34 cellular contexts compared by ENCODE assay signal in the genomic region with DNA sequence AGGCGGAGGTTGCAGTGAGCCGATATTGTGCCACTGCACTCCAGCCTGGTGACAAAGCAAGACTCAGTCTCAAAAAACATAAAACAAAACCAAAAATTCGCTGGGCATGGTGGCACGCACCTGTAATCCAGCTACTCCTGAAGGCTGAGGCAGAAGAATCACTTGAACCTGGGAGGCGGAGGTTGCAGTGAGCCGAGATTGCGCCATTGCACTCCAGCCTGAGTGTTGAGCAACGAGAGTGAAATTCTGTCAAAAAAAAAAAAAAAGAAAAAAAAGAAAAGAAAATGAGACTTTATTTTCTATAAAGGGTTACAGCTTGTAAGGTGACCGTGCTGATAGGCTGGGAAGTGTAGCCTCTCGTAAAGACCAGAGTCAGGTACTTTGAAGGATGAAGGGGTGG.
"Had no signal": no experiment of that assay in that cellular context is flagged by ENCODE, and none has a peak within 500 bp of the region (broad histone marks: within the 10 kb centered on the region; RNA-seq: fewer than 3 reads in every experiment).

No MANE protein-coding gene starts in this region.

- H3K27ac ChIP-seq: adrenal gland, body of pancreas, brain microvascular endothelial cell, breast epithelium, VCaP had no signal

- FAIRE-seq: astrocyte, TTC549 had no signal

- H3K4me3 ChIP-seq: adrenal gland, body of pancreas, breast epithelium had no signal

- H3K36me3 ChIP-seq: adrenal gland, brain microvascular endothelial cell, breast epithelium had no signal

- H3K27me3 ChIP-seq: adrenal gland, body of pancreas, brain microvascular endothelial cell, breast epithelium had no signal

- ATAC-seq: activated CD8-positive, alpha-beta T cell treated with anti-CD3 and anti-CD28 coated beads for 36 hours; activated naive CD4-positive, alpha-beta T cell treated with anti-CD3 and anti-CD28 coated beads, Interleukin-2, amount 50 U/mL, for 72 hours; activated T-cell treated with anti-CD3 and anti-CD28 coated beads, Interleukin-2, amount 50 U/mL, for 4 hours; activated T-cell treated with anti-CD3 and anti-CD28 coated beads, Interleukin-2, amount 50 U/mL, for 72 hours; activated T-helper 17 cell treated with anti-CD3 and anti-CD28 coated beads, Interleukin-2, amount 50 U/mL, for 72 hours; body of pancreas had no signal

- H3K4me1 ChIP-seq: adrenal gland, body of pancreas, breast epithelium had no signal

- DNase-seq: activated B cell treated with CpG ODN at 0.5 μM for 24 hours; activated CD4-positive, alpha-beta memory T cell treated with anti-CD3 and anti-CD28 coated beads for 36 hours; activated CD4-positive, alpha-beta T cell treated with anti-CD3 and anti-CD28 coated beads for 4 hours; activated CD4-positive, alpha-beta T cell treated with anti-CD3 and anti-CD28 coated beads, Interleukin-2, amount 10 ng/mL, durations not matched to agents 24 days and 14 days; activated CD4-positive, alpha-beta T cell treated with anti-CD3 and anti-CD28 coated beads, Interleukin-2, amount 50 U/mL, for 1 hour; activated CD4-positive, alpha-beta T cell treated with anti-CD3 and anti-CD28 coated beads, Interleukin-2, amount 50 U/mL, for 4 hours; activated CD4-positive, CD25-positive, alpha-beta regulatory T cell treated with anti-CD3 and anti-CD28 coated beads, Interleukin-2, amount 50 U/mL, for 72 hours; activated CD8-positive, alpha-beta memory T cell treated with anti-CD3 and anti-CD28 coated beads, Interleukin-2, amount 50 U/mL, for 4 hours; activated CD8-positive, alpha-beta T cell treated with anti-CD3 and anti-CD28 coated beads for 36 hours; activated effector memory CD4-positive, alpha-beta T cell treated with anti-CD3 and anti-CD28 coated beads, Interleukin-2, amount 50 U/mL, for 16 hours; activated gamma-delta T cell treated with Interleukin-2 at 50 U/mL for 16 hours; activated naive CD4-positive, alpha-beta T cell; activated naive CD4-positive, alpha-beta T cell treated with anti-CD3 and anti-CD28 coated beads for 36 hours; activated naive CD4-positive, alpha-beta T cell treated with anti-CD3 and anti-CD28 coated beads, Interleukin-2, amount 50 U/mL, for 16 hours; activated naive CD8-positive, alpha-beta T cell treated with anti-CD3 and anti-CD28 coated beads for 36 hours; activated T-cell treated with anti-CD3 and anti-CD28 coated beads for 4 hours; activated T-cell treated with anti-CD3 and anti-CD28 coated beads, Interleukin-2, amount 50 U/mL, for 1 hour; activated T-cell treated with anti-CD3 and anti-CD28 coated beads, Interleukin-2, amount 50 U/mL, for 4 hours; activated T-cell treated with anti-CD3 and anti-CD28 coated beads, Interleukin-2, amount 50 U/mL, for 72 hours; amniotic stem cell; aorta; body of pancreas; brain microvascular endothelial cell; cerebellar nuclear complex; T-helper 1 cell; T-helper 2 cell; T-helper 9 cell had no signal

- H3K9me3 ChIP-seq: adrenal gland, body of pancreas, breast epithelium had no signal
